Comparison of ENCODE assay signal across 2 cellular contexts in the genomic region with DNA sequence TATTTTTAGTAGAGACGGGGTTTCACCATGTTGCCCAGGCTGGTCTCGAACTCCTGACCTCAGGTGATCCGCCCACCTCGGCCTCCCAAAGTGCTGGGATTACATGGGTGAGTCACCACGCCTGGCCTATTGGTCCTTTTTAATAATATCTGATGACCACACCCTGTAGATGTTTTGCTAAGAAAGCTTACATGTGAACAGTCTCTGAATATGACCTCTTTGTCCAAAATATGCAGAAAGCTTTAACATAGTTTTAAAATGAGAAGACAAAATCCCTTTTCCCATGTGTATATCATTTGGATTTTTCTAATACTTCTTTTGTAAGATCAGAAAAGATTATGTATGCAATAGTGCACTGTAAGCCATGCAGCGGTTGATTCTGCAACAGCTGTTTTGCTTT.
TF ChIP-seq lines count a peak whose summit lies in the region.

No MANE protein-coding gene starts in this region.

TF ChIP-seq in GM23338, 12 proteins besides CTCF, POLR2A, EP300 and RAD21:
- TF ChIP-seq ZNF114 (CRISPR knock-in tag; IDR thresholded peaks at IDR 0.05): no peak
- no peak for TF ChIP-seq STAT1 (IDR thresholded peaks at IDR 0.05; ENCODE audit: unreplicated experiment)
- no peak for TF ChIP-seq CREB1 (CRISPR knock-in tag; IDR thresholded peaks at IDR 0.05; ENCODE audit: low read depth)
- TF ChIP-seq, protein P1, sequence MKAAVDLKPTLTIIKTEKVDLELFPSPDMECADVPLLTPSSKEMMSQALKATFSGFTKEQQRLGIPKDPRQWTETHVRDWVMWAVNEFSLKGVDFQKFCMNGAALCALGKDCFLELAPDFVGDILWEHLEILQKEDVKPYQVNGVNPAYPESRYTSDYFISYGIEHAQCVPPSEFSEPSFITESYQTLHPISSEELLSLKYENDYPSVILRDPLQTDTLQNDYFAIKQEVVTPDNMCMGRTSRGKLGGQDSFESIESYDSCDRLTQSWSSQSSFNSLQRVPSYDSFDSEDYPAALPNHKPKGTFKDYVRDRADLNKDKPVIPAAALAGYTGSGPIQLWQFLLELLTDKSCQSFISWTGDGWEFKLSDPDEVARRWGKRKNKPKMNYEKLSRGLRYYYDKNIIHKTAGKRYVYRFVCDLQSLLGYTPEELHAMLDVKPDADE (IDR thresholded peaks at IDR 0.05): no peak
- TF ChIP-seq EZH2 (IDR thresholded peaks at IDR 0.05; ENCODE audit: low read depth, unreplicated experiment): no peak
- no peak for TF ChIP-seq JUNB (IDR thresholded peaks at IDR 0.05; ENCODE audit: unreplicated experiment)

TF ChIP-seq in K562, 482 proteins besides CTCF, POLR2A, EP300 and RAD21:
- no peak for TF ChIP-seq MTF1 (CRISPR knock-in tag; IDR thresholded peaks at IDR 0.05; ENCODE audit: borderline replicate concordance)
- TF ChIP-seq FOSL1 (tag; conservative IDR thresholded peaks at IDR 0.05): 0 out of 2 replicates have a peak, but pooled peaks have one; percentile 17
- TF ChIP-seq EGR1 (conservative IDR thresholded peaks at IDR 0.05): peak; percentile 75
- TF ChIP-seq, protein P2, sequence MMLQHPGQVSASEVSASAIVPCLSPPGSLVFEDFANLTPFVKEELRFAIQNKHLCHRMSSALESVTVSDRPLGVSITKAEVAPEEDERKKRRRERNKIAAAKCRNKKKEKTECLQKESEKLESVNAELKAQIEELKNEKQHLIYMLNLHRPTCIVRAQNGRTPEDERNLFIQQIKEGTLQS (IDR thresholded peaks at IDR 0.05): peak; percentile 80
- TF ChIP-seq, protein P2 (CRISPR knock-in tag; conservative IDR thresholded peaks at IDR 0.05): no peak
- no peak for TF ChIP-seq POLR2AphosphoS5 (IDR thresholded peaks at IDR 0.05; ENCODE audit: control insufficient read depth, insufficient read depth, low read depth, low read length)
- TF ChIP-seq KDM1A (IDR thresholded peaks at IDR 0.05): peak in 1 of 2 experiments; percentile 26; a peak in 1 of 4 replicates
- TF ChIP-seq, protein P3, sequence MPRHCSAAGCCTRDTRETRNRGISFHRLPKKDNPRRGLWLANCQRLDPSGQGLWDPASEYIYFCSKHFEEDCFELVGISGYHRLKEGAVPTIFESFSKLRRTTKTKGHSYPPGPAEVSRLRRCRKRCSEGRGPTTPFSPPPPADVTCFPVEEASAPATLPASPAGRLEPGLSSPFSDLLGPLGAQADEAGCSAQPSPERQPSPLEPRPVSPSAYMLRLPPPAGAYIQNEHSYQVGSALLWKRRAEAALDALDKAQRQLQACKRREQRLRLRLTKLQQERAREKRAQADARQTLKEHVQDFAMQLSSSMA (CRISPR knock-in tag; IDR thresholded peaks at IDR 0.05): no peak
- no peak for TF ChIP-seq ZNF717 (CRISPR knock-in tag; IDR thresholded peaks at IDR 0.05)
- no peak for TF ChIP-seq ARNT (IDR thresholded peaks at IDR 0.05)
